ENCODE assay signal across 18 cellular contexts in the genomic region with DNA sequence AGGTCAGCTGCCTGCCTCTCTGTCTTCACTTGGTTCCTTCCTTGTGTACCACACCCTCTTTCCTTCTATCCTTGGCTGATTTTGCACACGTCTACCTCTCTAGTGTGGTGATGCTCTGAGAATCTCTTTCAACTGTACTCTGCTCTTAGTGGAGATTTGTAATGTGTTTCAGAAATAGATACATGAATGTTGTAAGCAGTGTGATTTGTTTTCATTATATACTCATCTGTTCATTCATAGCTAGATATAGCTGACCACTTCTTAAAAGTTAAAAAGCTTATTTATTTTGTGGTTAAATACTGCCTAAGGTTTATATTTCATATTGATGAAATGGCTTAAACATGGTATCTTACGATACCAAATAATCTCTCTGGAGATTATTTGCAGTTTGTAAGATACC. TPM values are rescaled to one million over a fixed set of nuclear protein-coding genes. Genes with fewer than 3 reads are reported as not detected.
DNase-seq lines count a peak whose midpoint lies in the region.
"Had no signal": no experiment of that assay in that cellular context is flagged by ENCODE, and none has a peak within 500 bp of the region (broad histone marks: within the 10 kb centered on the region; RNA-seq: fewer than 3 reads in every experiment).

No MANE protein-coding gene starts in this region.

- peaks cover 6% of the 10 kb centered on the region for H3K27me3 Mint-ChIP-seq in activated naive CD8-positive, alpha-beta T cell treated with anti-CD3 and anti-CD28 coated beads for 36 hours

- H3K9me3 Mint-ChIP-seq in activated naive CD8-positive, alpha-beta T cell treated with anti-CD3 and anti-CD28 coated beads for 36 hours, result no peaks in the 10 kb centered on the region

- DNase-seq in amniotic epithelial cell (ENCODE audit: low read depth), result peak; percentile 57
- no peak for DNase-seq in mesenchymal stem cell
- no peak for DNase-seq in trophoblast cell
- no peak for DNase-seq in activated naive CD8-positive, alpha-beta T cell treated with anti-CD3 and anti-CD28 coated beads for 36 hours
- no peak for DNase-seq in MG63
- DNase-seq in NCI-H2196 treated with DMSO at 0.1 percent for 48 hours (lab: John Stamatoyannopoulos, UW; ENCODE audit: unreplicated experiment), result no peak
- DNase-seq: C1 segment of cervical spinal cord; Calu3; CD4-positive, alpha-beta memory T cell; COR-L47; DMS53; DMS79 treated with DMSO at 0.1 percent for 48 hours; GF-D8; GOT3 had no signal

- H3K4ac ChIP-seq in mesenchymal stem cell (ENCODE audit: low read depth in 1 of 2, low read length in 2 of 2) (peak overlapping the region in 1 of 2 experiments; percentile 47), trophoblast cell (ENCODE audit: low read depth, low read length) (no peak overlapping the region)

- H2BK12ac ChIP-seq in mesenchymal stem cell (ENCODE audit: low read length in 2 of 2), result peak overlapping the region; percentile 63 to 85
- H2BK12ac ChIP-seq in trophoblast cell (ENCODE audit: low read length), result no peak overlapping the region

- H3K79me1 ChIP-seq in mesenchymal stem cell (replicated peaks; ENCODE audit: low read length, poor library complexity, severe bottlenecking) (no peaks in the 10 kb centered on the region), trophoblast cell (ENCODE audit: low read length) (peaks cover 36% of the 10 kb centered on the region)

- H3K4me3 Mint-ChIP-seq in activated naive CD8-positive, alpha-beta T cell treated with anti-CD3 and anti-CD28 coated beads for 36 hours, result no peak overlapping the region
- H3K4me3 Mint-ChIP-seq: CD4-positive, alpha-beta memory T cell had no signal

- H3K4me3 ChIP-seq in mesenchymal stem cell (ENCODE audit: insufficient read depth in 1 of 2, low read depth in 1 of 2, low read length in 2 of 2) (no peak overlapping the region), trophoblast cell (ENCODE audit: low read depth, low read length) (no peak overlapping the region), MG63 (no peak overlapping the region)
- H3K4me3 ChIP-seq: HAP-1 had no signal

- H3K9me3 ChIP-seq in mesenchymal stem cell (ENCODE audit: control insufficient read depth, low read length), result no peaks in the 10 kb centered on the region
- H3K9me3 ChIP-seq in trophoblast cell (ENCODE audit: insufficient read depth, low read depth, low read length), result peaks cover 6% of the 10 kb centered on the region
- no peaks in the 10 kb centered on the region for H3K9me3 ChIP-seq in MG63
- H3K9me3 ChIP-seq: HAP-1 had no signal

- H2BK5ac ChIP-seq in mesenchymal stem cell (ENCODE audit: low read depth, low read length, poor library complexity, severe bottlenecking) (no peak overlapping the region), trophoblast cell (ENCODE audit: low read depth, low read length, poor library complexity) (no peak overlapping the region)

- H4K8ac ChIP-seq in mesenchymal stem cell (ENCODE audit: low read length), result peak overlapping the region; percentile 35
- peak overlapping the region; percentile 9 for H4K8ac ChIP-seq in trophoblast cell (ENCODE audit: low read depth, low read length)

- H4K12ac ChIP-seq in trophoblast cell (ENCODE audit: low read depth, low read length), result no peak overlapping the region

- H3K36me3 Mint-ChIP-seq in activated naive CD8-positive, alpha-beta T cell treated with anti-CD3 and anti-CD28 coated beads for 36 hours, result no peaks in the 10 kb centered on the region
- H3K36me3 Mint-ChIP-seq: CD4-positive, alpha-beta memory T cell had no signal

- H3K4me1 ChIP-seq in mesenchymal stem cell (ENCODE audit: control insufficient read depth, insufficient read depth, low read depth, low read length) (peaks cover 14% of the 10 kb centered on the region), trophoblast cell (ENCODE audit: control insufficient read depth in 1 of 2, insufficient read depth in 2 of 2, low read length in 2 of 2) (peaks cover 9 to 15% of the 10 kb centered on the region in 2 experiments)
- H3K4me1 ChIP-seq: HAP-1 had no signal

- H2BK120ac ChIP-seq in mesenchymal stem cell (ENCODE audit: low read depth, low read length) (no peak overlapping the region), trophoblast cell (ENCODE audit: insufficient read depth, low read length, poor library complexity) (peak overlapping the region; percentile 18)

- H2AFZ ChIP-seq in mesenchymal stem cell (ENCODE audit: low read depth, low read length) (no peak overlapping the region), trophoblast cell (ENCODE audit: insufficient read depth, low read length, poor library complexity) (no peak overlapping the region)

- H3K9ac ChIP-seq in mesenchymal stem cell (ENCODE audit: low read length), result no peak overlapping the region
- no peak overlapping the region for H3K9ac ChIP-seq in trophoblast cell (ENCODE audit: low read length)

- H3K4me2 ChIP-seq in mesenchymal stem cell (ENCODE audit: low read length, poor library complexity, severe bottlenecking) (no peak overlapping the region), trophoblast cell (ENCODE audit: low read length) (no peak overlapping the region)

- peak overlapping the region; percentile 52 to 92 for H3K18ac ChIP-seq in mesenchymal stem cell (ENCODE audit: low read depth in 1 of 2, low read length in 2 of 2)
- no peak overlapping the region for H3K18ac ChIP-seq in trophoblast cell (ENCODE audit: low read length)

- no peaks in the 10 kb centered on the region for H3K79me2 ChIP-seq in trophoblast cell (ENCODE audit: control insufficient read depth, insufficient read depth, low read length, poor library complexity)

- H4K91ac ChIP-seq in mesenchymal stem cell (ENCODE audit: low read length) (peak overlapping the region; percentile 70), trophoblast cell (ENCODE audit: low read depth, low read length) (peak overlapping the region; percentile 20)

- peak overlapping the region; percentile 65 for H2BK15ac ChIP-seq in mesenchymal stem cell (ENCODE audit: low read depth, poor library complexity, severe bottlenecking)

- no peaks in the 10 kb centered on the region for H3K4me1 Mint-ChIP-seq in activated naive CD8-positive, alpha-beta T cell treated with anti-CD3 and anti-CD28 coated beads for 36 hours
- H3K4me1 Mint-ChIP-seq: CD4-positive, alpha-beta memory T cell had no signal

- WGBS in mesenchymal stem cell, result 83% methylated on average over 1 of the region's 2 CpGs
- WGBS in trophoblast cell (ENCODE audit: extremely low coverage, insufficient coverage, insufficient read length), result no CpG with 5 or more reads among the region's 2 CpGs

- no peak overlapping the region for H3K23ac ChIP-seq in mesenchymal stem cell (ENCODE audit: low read length in 2 of 2)
- no peak overlapping the region for H3K23ac ChIP-seq in trophoblast cell (ENCODE audit: low read length)

- no peaks in the 10 kb centered on the region for H3K36me3 ChIP-seq in mesenchymal stem cell (ENCODE audit: control insufficient read depth in 1 of 2, insufficient read depth in 2 of 2, low read depth in 1 of 2, low read length in 2 of 2)
- peaks cover 0 to 2% of the 10 kb centered on the region in 2 experiments for H3K36me3 ChIP-seq in trophoblast cell (ENCODE audit: control insufficient read depth in 1 of 2, insufficient read depth in 2 of 2, low read length in 2 of 2)
- H3K36me3 ChIP-seq in MG63, result no peaks in the 10 kb centered on the region
- H3K36me3 ChIP-seq: HAP-1 had no signal

- no peak overlapping the region for H3K27ac ChIP-seq in mesenchymal stem cell (ENCODE audit: low read length, poor library complexity, severe bottlenecking)
- no peak overlapping the region for H3K27ac ChIP-seq in trophoblast cell (ENCODE audit: low read depth, low read length)

- H3K14ac ChIP-seq in mesenchymal stem cell (ENCODE audit: low read length in 2 of 2) (no peak overlapping the region), trophoblast cell (ENCODE audit: low read length) (no peak overlapping the region)

- H2AK5ac ChIP-seq in mesenchymal stem cell (ENCODE audit: low read length, severe bottlenecking) (no peak overlapping the region), trophoblast cell (ENCODE audit: low read length) (no peak overlapping the region)

- no peak overlapping the region for H3K27ac Mint-ChIP-seq in activated naive CD8-positive, alpha-beta T cell treated with anti-CD3 and anti-CD28 coated beads for 36 hours
- H3K27ac Mint-ChIP-seq: CD4-positive, alpha-beta memory T cell had no signal

- H3K27me3 ChIP-seq in mesenchymal stem cell (ENCODE audit: control insufficient read depth in 1 of 2, insufficient read depth in 1 of 2, low read length in 2 of 2) (no peaks in the 10 kb centered on the region), trophoblast cell (ENCODE audit: insufficient read depth, low read length) (no peaks in the 10 kb centered on the region), MG63 (no peaks in the 10 kb centered on the region)

RNA-seq across cellular contexts. Expression of gene ACTBL2, which starts 3.6 kb away (rescaled TPM):
- polyA plus RNA-seq in mesenchymal stem cell (2013, experiment 1 of 2), result 0.23 TPM
- 0.16 TPM for polyA plus RNA-seq in mesenchymal stem cell (2013, experiment 2 of 2)
- polyA plus RNA-seq in trophoblast cell (2013), result 0.99 and 1.1 TPM in 2 replicates
- not detected for total RNA-seq in activated naive CD8-positive, alpha-beta T cell treated with anti-CD3 and anti-CD28 coated beads for 36 hours
- total RNA-seq in MG63 (2014; rRNA removed; shearing (Covaris generic); ENCODE audit: low replicate concordance), result 0.30 and 1.8 TPM in 2 replicates
- total RNA-seq: A172; A673; CD4-positive, alpha-beta memory T cell; G401 had no signal
- polyA plus RNA-seq: CD4-positive, alpha-beta memory T cell had no signal
